In genomic region chr5:124951676-124952075, GRCh38 we compare ENCODE assay signal across 9 cellular contexts.
A peak's percentile ranks its signal among the peaks of the same experiment; 100 is the strongest.
DNase-seq lines count a peak whose midpoint lies in the region; ATAC-seq and TF ChIP-seq lines count a peak whose summit lies in the region.
"Had no signal": no experiment of that assay in that cellular context is flagged by ENCODE, and none has a peak within 500 bp of the region (broad histone marks: within the 10 kb centered on the region; RNA-seq: fewer than 3 reads in every experiment).

No MANE protein-coding gene starts in this region.

- no peaks in the 10 kb centered on the region for H3K9me2 ChIP-seq in Karpas-422 (replicated peaks; ENCODE audit: insufficient read depth, low read length)

- no peaks in the 10 kb centered on the region for H3K9me3 ChIP-seq in Karpas-422 (ENCODE audit: low read length)
- no peaks in the 10 kb centered on the region for H3K9me3 ChIP-seq in transverse colon
- no peaks in the 10 kb centered on the region for H3K9me3 ChIP-seq in suprapubic skin

- H3K27ac ChIP-seq in Karpas-422 (ENCODE audit: low read length): no peak overlapping the region
- H3K27ac ChIP-seq in transverse colon: peak overlapping the region in 1 of 4 donors; percentile 25
- no peak overlapping the region for H3K27ac ChIP-seq in suprapubic skin
- H3K27ac ChIP-seq in foreskin keratinocyte: no peak overlapping the region

- H3K36me3 ChIP-seq in Karpas-422 (ENCODE audit: insufficient read depth, low read length) (no peaks in the 10 kb centered on the region), transverse colon (no peaks in the 10 kb centered on the region), suprapubic skin (no peaks in the 10 kb centered on the region)

- H3K4me3 Mint-ChIP-seq in activated CD8-positive, alpha-beta T cell treated with anti-CD3 and anti-CD28 coated beads for 36 hours: no peak overlapping the region
- H3K4me3 Mint-ChIP-seq in activated CD8-positive, alpha-beta T cell treated with anti-CD3 and anti-CD28 coated beads, Interleukin-2, amount 10 ng/mL, durations not matched to agents 7 days and 5 days: no peak overlapping the region
- H3K4me3 Mint-ChIP-seq: activated naive CD8-positive, alpha-beta T cell had no signal

- H2AFZ ChIP-seq in Karpas-422 (ENCODE audit: low read length): no peak overlapping the region

- in situ Hi-C loops in transverse colon (cut with MboI; ENCODE audit: low pct_ligation_motif_present in 1 of 4, low pct_unique_long_range_greater_than_20kb in 1 of 4, low sequenced_read_pairs in 3 of 4): no loop called here

- TF ChIP-seq POLR2A in transverse colon (IDR thresholded peaks at IDR 0.05): no peak
- TF ChIP-seq POLR2A in suprapubic skin (IDR thresholded peaks at IDR 0.05): no peak

- H3K4me2 ChIP-seq in Karpas-422 (ENCODE audit: low read depth, low read length, poor library complexity, severe bottlenecking): no peak overlapping the region

- H3K9ac ChIP-seq in Karpas-422 (ENCODE audit: low read length): no peak overlapping the region

- peaks cover 2% of the 10 kb centered on the region for H3K4me1 Mint-ChIP-seq in activated CD8-positive, alpha-beta T cell treated with anti-CD3 and anti-CD28 coated beads for 36 hours (ENCODE audit: low read depth)
- peaks cover 5% of the 10 kb centered on the region for H3K4me1 Mint-ChIP-seq in activated CD8-positive, alpha-beta T cell treated with anti-CD3 and anti-CD28 coated beads, Interleukin-2, amount 10 ng/mL, durations not matched to agents 7 days and 5 days (ENCODE audit: low read depth)

- H3K4me1 ChIP-seq in Karpas-422 (ENCODE audit: low read length): no peaks in the 10 kb centered on the region; the same call in 1 of the 2 replicates
- peaks cover 0 to 9% (median 0%) of the 10 kb centered on the region in 4 donors for H3K4me1 ChIP-seq in transverse colon
- H3K4me1 ChIP-seq in suprapubic skin: peaks cover 5% of the 10 kb centered on the region
- H3K4me1 ChIP-seq in foreskin keratinocyte: no peaks in the 10 kb centered on the region

- no peaks in the 10 kb centered on the region for H3K9me3 Mint-ChIP-seq in activated CD8-positive, alpha-beta T cell treated with anti-CD3 and anti-CD28 coated beads for 36 hours
- peaks cover 14% of the 10 kb centered on the region for H3K9me3 Mint-ChIP-seq in activated CD8-positive, alpha-beta T cell treated with anti-CD3 and anti-CD28 coated beads, Interleukin-2, amount 10 ng/mL, durations not matched to agents 7 days and 5 days (ENCODE audit: insufficient read depth)

- TF ChIP-seq EP300 in transverse colon (IDR thresholded peaks at IDR 0.05; ENCODE audit: low read depth) (no peak), suprapubic skin (IDR thresholded peaks at IDR 0.05) (no peak)

- WGBS in transverse colon (ENCODE audit: low coverage in 1 of 2), 2 donors: 79% methylated on average over 3 of the region's 3 CpGs
- WGBS in suprapubic skin: 93% methylated on average over 3 of the region's 3 CpGs

- H3K27me3 Mint-ChIP-seq in activated CD8-positive, alpha-beta T cell treated with anti-CD3 and anti-CD28 coated beads for 36 hours: no peaks in the 10 kb centered on the region
- H3K27me3 Mint-ChIP-seq in activated CD8-positive, alpha-beta T cell treated with anti-CD3 and anti-CD28 coated beads, Interleukin-2, amount 10 ng/mL, durations not matched to agents 7 days and 5 days (ENCODE audit: low read depth): no peaks in the 10 kb centered on the region
- H3K27me3 Mint-ChIP-seq: activated naive CD8-positive, alpha-beta T cell had no signal

- H3K27me3 ChIP-seq in Karpas-422 (ENCODE audit: low read length): no peaks in the 10 kb centered on the region
- H3K27me3 ChIP-seq in transverse colon: no peaks in the 10 kb centered on the region
- H3K27me3 ChIP-seq in suprapubic skin: no peaks in the 10 kb centered on the region
- no peaks in the 10 kb centered on the region for H3K27me3 ChIP-seq in foreskin keratinocyte

- no peaks in the 10 kb centered on the region for H3K79me2 ChIP-seq in Karpas-422 (ENCODE audit: low read length)

- no peaks in the 10 kb centered on the region for H3K36me3 Mint-ChIP-seq in activated CD8-positive, alpha-beta T cell treated with anti-CD3 and anti-CD28 coated beads for 36 hours (ENCODE audit: low read depth)
- H3K36me3 Mint-ChIP-seq in activated CD8-positive, alpha-beta T cell treated with anti-CD3 and anti-CD28 coated beads, Interleukin-2, amount 10 ng/mL, durations not matched to agents 7 days and 5 days (ENCODE audit: low read depth): no peaks in the 10 kb centered on the region
- H3K36me3 Mint-ChIP-seq: activated naive CD8-positive, alpha-beta T cell had no signal

- H3K4me3 ChIP-seq in Karpas-422 (ENCODE audit: low read length) (no peak overlapping the region), transverse colon (no peak overlapping the region), suprapubic skin (no peak overlapping the region)

- POLR2A ChIA-PET in activated CD8-positive, alpha-beta T cell treated with anti-CD3 and anti-CD28 coated beads for 36 hours (lab: Charles Lee): no interaction called here
- POLR2A ChIA-PET in activated CD8-positive, alpha-beta T cell treated with anti-CD3 and anti-CD28 coated beads, Interleukin-2, amount 10 ng/mL, durations not matched to agents 7 days and 5 days (lab: Charles Lee): no interaction called here

- no peak for DNase-seq in activated CD8-positive, alpha-beta T cell treated with anti-CD3 and anti-CD28 coated beads for 36 hours
- no peak for DNase-seq in activated CD8-positive, alpha-beta T cell treated with anti-CD3 and anti-CD28 coated beads, Interleukin-2, amount 10 ng/mL, durations not matched to agents 7 days and 5 days
- DNase-seq in Karpas-422 (peak; percentile 44), transverse colon (peak; percentile 11), Ammon's horn (ENCODE audit: low spot score) (no peak), suprapubic skin (ENCODE audit: low spot score in 2 of 2) (no peak), foreskin keratinocyte (no peak)

- CTCF ChIA-PET in activated CD8-positive, alpha-beta T cell treated with anti-CD3 and anti-CD28 coated beads for 36 hours (lab: Charles Lee): no interaction called here
- CTCF ChIA-PET in activated CD8-positive, alpha-beta T cell treated with anti-CD3 and anti-CD28 coated beads, Interleukin-2, amount 10 ng/mL, durations not matched to agents 7 days and 5 days (lab: Charles Lee): no interaction called here

- no peaks in the 10 kb centered on the region for H4K20me1 ChIP-seq in Karpas-422 (ENCODE audit: insufficient read depth, low read depth, low read length)

- no peak overlapping the region for H3K27ac Mint-ChIP-seq in activated CD8-positive, alpha-beta T cell treated with anti-CD3 and anti-CD28 coated beads for 36 hours
- H3K27ac Mint-ChIP-seq in activated CD8-positive, alpha-beta T cell treated with anti-CD3 and anti-CD28 coated beads, Interleukin-2, amount 10 ng/mL, durations not matched to agents 7 days and 5 days: no peak overlapping the region
- H3K27ac Mint-ChIP-seq: activated naive CD8-positive, alpha-beta T cell had no signal

- no peak for TF ChIP-seq CTCF in activated CD8-positive, alpha-beta T cell treated with anti-CD3 and anti-CD28 coated beads for 36 hours (IDR thresholded peaks at IDR 0.05)
- TF ChIP-seq CTCF in transverse colon (IDR thresholded peaks at IDR 0.05) (no peak), suprapubic skin (IDR thresholded peaks at IDR 0.05) (no peak), foreskin keratinocyte (conservative IDR thresholded peaks at IDR 0.05) (no peak)

- ATAC-seq in activated CD8-positive, alpha-beta T cell treated with anti-CD3 and anti-CD28 coated beads for 36 hours: peak; percentile 27
- no peak for ATAC-seq in activated CD8-positive, alpha-beta T cell treated with anti-CD3 and anti-CD28 coated beads, Interleukin-2, amount 10 ng/mL, durations not matched to agents 7 days and 5 days
- ATAC-seq in HG02763 (IDR thresholded peaks at IDR 0.05; ENCODE audit: unreplicated experiment) (peak; percentile 61), foreskin keratinocyte (no peak)

- intact Hi-C loops in activated CD8-positive, alpha-beta T cell treated with anti-CD3 and anti-CD28 coated beads for 36 hours (cut with micrococcal nuclease): no loop called here
- intact Hi-C loops in transverse colon (cut with DNase I; ENCODE audit: low total_unique reads): no loop called here

Comparison
In these comparisons a context has a peak if more than half of its experiments do, and no peak if none do; other contexts are left out.
1. ATAC-seq: peak in activated CD8-positive, alpha-beta T cell treated with anti-CD3 and anti-CD28 coated beads for 36 hours (single experiment) and HG02763 (single experiment); none in activated CD8-positive, alpha-beta T cell treated with anti-CD3 and anti-CD28 coated beads, Interleukin-2, amount 10 ng/mL, durations not matched to agents 7 days and 5 days (single experiment) and foreskin keratinocyte (single experiment).
2. DNase-seq: peak in Karpas-422 (single experiment) and transverse colon (single experiment); none in activated CD8-positive, alpha-beta T cell treated with anti-CD3 and anti-CD28 coated beads for 36 hours (single experiment), activated CD8-positive, alpha-beta T cell treated with anti-CD3 and anti-CD28 coated beads, Interleukin-2, amount 10 ng/mL, durations not matched to agents 7 days and 5 days (single experiment), Ammon's horn (single experiment), suprapubic skin (0 of 2) and foreskin keratinocyte (0 of 2).